Comparison of ENCODE assay signal across 23 cellular contexts in the genomic region with DNA sequence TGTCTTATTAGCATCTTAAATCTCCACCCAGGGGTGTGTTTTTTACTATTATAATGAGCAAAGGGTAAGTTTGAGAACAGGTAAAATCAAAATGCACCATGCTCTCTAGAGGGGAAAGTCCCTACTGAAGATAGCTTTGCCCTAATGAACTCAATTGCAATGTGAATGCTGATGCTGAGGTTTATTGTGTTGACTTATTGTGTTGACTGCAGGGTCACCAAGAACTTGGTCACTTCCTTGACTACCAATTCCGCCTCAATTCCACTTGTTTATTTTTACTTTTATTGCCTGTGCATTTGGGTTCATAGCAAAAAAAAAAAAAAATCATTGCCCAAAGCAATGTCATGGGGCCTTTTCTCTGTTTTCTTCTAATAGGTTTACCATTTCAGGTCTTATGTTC.
"Had no signal": no experiment of that assay in that cellular context is flagged by ENCODE, and none has a peak within 500 bp of the region (broad histone marks: within the 10 kb centered on the region; RNA-seq: fewer than 3 reads in every experiment).

No MANE protein-coding gene starts in this region.

- ATAC-seq: naive thymus-derived CD4-positive, alpha-beta T cell; natural killer cell treated with Interleukin-12 subunit alpha and Interleukin-12 subunit beta and Interleukin-15 and Interleukin-18, amount 100 ng/mL, for 72 hours; right lobe of liver; stimulated activated memory B cell treated with anti-CD40 and anti-IgM and Interleukin-4, amounts not matched to agents 10 μg/mL and 1 μg/mL and 100 μg/mL, for 72 hours; stimulated activated naive CD8-positive, alpha-beta T cell treated with anti-CD3 and anti-CD28 coated beads, Interleukin-15, amount 100 ng/mL, for 72 hours had no signal

- H3K9me3 Mint-ChIP-seq: natural killer cell treated with Interleukin-12 subunit alpha and Interleukin-12 subunit beta and Interleukin-15 and Interleukin-18, amount 100 ng/mL, for 72 hours had no signal

- H3K36me3 Mint-ChIP-seq: immature natural killer cell, type B pancreatic cell had no signal

- DNase-seq: hypothalamus; immature natural killer cell; kidney; left ventricle myocardium inferior; mesendoderm; naive thymus-derived CD4-positive, alpha-beta T cell; ovary; right lobe of liver; stimulated activated CD4-positive, alpha-beta T cell treated with anti-CD3 and anti-CD28 coated beads, Interleukin-1b, Interleukin-23, amount 100 ng/mL, for 48 hours; stimulated activated CD4-positive, alpha-beta T cell treated with anti-CD3 and anti-CD28 coated beads, Interleukin-2, amount 100 ng/mL, for 48 hours; stimulated activated CD4-positive, alpha-beta T cell treated with anti-CD3 and anti-CD28 coated beads, Interleukin-4, amount 100 ng/mL, for 4 hours; stimulated activated CD8-positive, alpha-beta memory T cell treated with anti-CD3 and anti-CD28 coated beads, Interleukin-4, amount 100 ng/mL, for 48 hours; stimulated activated naive CD4-positive, alpha-beta T cell treated with Interleukin-2 at 50 U/mL for 16 hours; stimulated activated naive CD8-positive, alpha-beta T cell treated with anti-CD3 and anti-CD28 coated beads, Interleukin-15, amount 100 ng/mL, for 72 hours; substantia nigra had no signal

- H3K27ac Mint-ChIP-seq: immature natural killer cell; mesothelial cell of epicardium; naive thymus-derived CD4-positive, alpha-beta T cell; natural killer cell treated with Interleukin-12 subunit alpha and Interleukin-12 subunit beta and Interleukin-15 and Interleukin-18, amount 100 ng/mL, for 72 hours; progenitor cell of endocrine pancreas; stimulated activated memory B cell treated with anti-CD40 and anti-IgM and Interleukin-4, amounts not matched to agents 10 μg/mL and 1 μg/mL and 100 μg/mL, for 72 hours; stimulated activated naive CD8-positive, alpha-beta T cell treated with anti-CD3 and anti-CD28 coated beads, Interleukin-15, amount 100 ng/mL, for 72 hours; type B pancreatic cell had no signal

- H3K4me1 Mint-ChIP-seq: immature natural killer cell; mesothelial cell of epicardium; naive thymus-derived CD4-positive, alpha-beta T cell; stimulated activated memory B cell treated with anti-CD40 and anti-IgM and Interleukin-4, amounts not matched to agents 10 μg/mL and 1 μg/mL and 100 μg/mL, for 72 hours; stimulated activated naive CD8-positive, alpha-beta T cell treated with anti-CD3 and anti-CD28 coated beads, Interleukin-15, amount 100 ng/mL, for 72 hours had no signal

- H3K27ac ChIP-seq: left ventricle myocardium inferior, ovary, right atrium auricular region, right lobe of liver, tibial nerve, vagina had no signal

- H3K4me3 Mint-ChIP-seq: immature natural killer cell; mesothelial cell of epicardium; naive thymus-derived CD4-positive, alpha-beta T cell; natural killer cell treated with Interleukin-12 subunit alpha and Interleukin-12 subunit beta and Interleukin-15 and Interleukin-18, amount 100 ng/mL, for 72 hours; stimulated activated memory B cell treated with anti-CD40 and anti-IgM and Interleukin-4, amounts not matched to agents 10 μg/mL and 1 μg/mL and 100 μg/mL, for 72 hours; stimulated activated naive CD8-positive, alpha-beta T cell treated with anti-CD3 and anti-CD28 coated beads, Interleukin-15, amount 100 ng/mL, for 72 hours; type B pancreatic cell had no signal
